8 cellular contexts compared by ENCODE assay signal in the genomic region with DNA sequence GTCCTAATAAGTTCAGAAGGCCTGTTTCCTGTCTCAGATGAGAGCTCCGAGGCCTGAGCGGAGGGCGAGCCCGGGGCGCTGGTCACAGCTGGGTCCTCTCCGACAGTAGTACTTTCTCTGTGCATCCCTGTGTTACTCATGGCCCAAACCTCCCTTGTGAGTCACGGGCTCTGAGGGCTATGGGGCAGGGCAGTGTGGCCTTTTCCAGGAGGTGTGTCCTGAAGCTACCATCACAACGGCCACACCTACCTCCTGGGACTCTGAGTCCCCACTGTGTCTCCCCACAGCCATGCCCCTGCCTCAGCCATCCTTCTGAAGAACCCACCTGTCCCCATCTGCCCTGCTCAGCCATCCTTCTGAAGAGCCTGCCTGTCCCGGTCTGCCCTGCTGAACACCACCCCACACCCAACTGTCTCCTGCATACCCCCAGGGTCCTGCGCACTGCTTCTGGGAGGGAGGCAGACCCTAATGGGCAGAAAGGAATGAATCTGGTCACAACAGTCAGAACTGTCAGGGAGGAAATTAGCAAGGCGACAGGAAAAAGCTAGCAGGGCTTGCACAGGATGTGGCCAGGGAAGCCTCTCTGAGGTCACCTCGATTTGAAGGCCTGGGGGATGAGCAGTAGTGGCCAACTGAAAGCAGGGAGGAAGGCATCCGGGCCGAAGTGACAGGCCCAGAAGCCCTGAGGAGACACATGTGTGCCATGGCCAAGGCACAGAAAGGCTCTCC.
DNase-seq lines count a peak whose midpoint lies in the region; ATAC-seq and TF ChIP-seq lines count a peak whose summit lies in the region.

No MANE protein-coding gene starts in this region.

- peaks cover 16% of the 10 kb centered on the region for H3K4me1 ChIP-seq in lower lobe of right lung

- DNase-seq in GM12865 (ENCODE audit: low read depth): peak; percentile 85
- DNase-seq in UCSD-AML1 (lab: John Stamatoyannopoulos, UW; ENCODE audit: unreplicated experiment): peak; percentile 76
- DNase-seq in lower lobe of right lung: no peak
- no peak for DNase-seq in substantia nigra (lab: John Stamatoyannopoulos, UW)
- DNase-seq in DMS79 treated with DMSO at 0.1 percent for 48 hours (lab: John Stamatoyannopoulos, UW): no peak
- no peak for DNase-seq in NCI-H1417 (lab: John Stamatoyannopoulos, UW)

- H3K9me3 ChIP-seq in lower lobe of right lung: no peaks in the 10 kb centered on the region

- H3K4me3 ChIP-seq in GM12865 (ENCODE audit: low read depth, low read length): no peak overlapping the region
- no peak overlapping the region for H3K4me3 ChIP-seq in lower lobe of right lung

- intact Hi-C loops in lower lobe of right lung (cut with DNase I): no loop called here

- TF ChIP-seq CTCF in GM12865 (IDR thresholded peaks at IDR 0.05; ENCODE audit: insufficient read depth, low read depth, low read length, missing control alignments): no peak
- no peak for TF ChIP-seq CTCF in lower lobe of right lung (IDR thresholded peaks at IDR 0.05)

- ATAC-seq in HG02678 (IDR thresholded peaks at IDR 0.05; ENCODE audit: unreplicated experiment) (peak; percentile 74), lower lobe of right lung (peak; percentile 6 to 22), HG02938 (IDR thresholded peaks at IDR 0.05; ENCODE audit: unreplicated experiment) (no peak)

- H3K27ac ChIP-seq in lower lobe of right lung: no peak overlapping the region
- no peak overlapping the region for H3K27ac ChIP-seq in substantia nigra (ENCODE audit: low read depth, low read length, poor library complexity, severe bottlenecking)

- no peaks in the 10 kb centered on the region for H3K27me3 ChIP-seq in lower lobe of right lung (ENCODE audit: low read depth)

- no peaks in the 10 kb centered on the region for H3K36me3 ChIP-seq in lower lobe of right lung

Comparison
In these comparisons a context has a peak if more than half of its experiments do, and no peak if none do; other contexts are left out.
1. DNase-seq: peak in GM12865 (single experiment) and UCSD-AML1 (single experiment); none in lower lobe of right lung (single experiment), substantia nigra (0 of 49), DMS79 treated with DMSO at 0.1 percent for 48 hours (single experiment) and NCI-H1417 (0 of 3).